ENCODE assay signal across 19 cellular contexts in genomic region chr5:150062523-150062922, GRCh38. TPM values are rescaled to one million over a fixed set of nuclear protein-coding genes. Genes with fewer than 3 reads are reported as not detected.
"Had no signal": no experiment of that assay in that cellular context is flagged by ENCODE, and none has a peak within 500 bp of the region (broad histone marks: within the 10 kb centered on the region; RNA-seq: fewer than 3 reads in every experiment).

No MANE protein-coding gene starts in this region.

- H3K9me3 Mint-ChIP-seq: naive thymus-derived CD8-positive, alpha-beta T cell; stimulated activated naive CD8-positive, alpha-beta T cell treated with anti-CD3 and anti-CD28 coated beads, Interleukin-15, Interleukin-2, amounts not matched to agents 100 ng/mL and 50 ng/mL, for 24 hours had no signal

- H3K27me3 ChIP-seq: ovary, tibial artery, upper lobe of right lung, vagina had no signal

- H3K4me3 ChIP-seq: mucosa of descending colon, ovary, tibial artery, upper lobe of right lung, vagina had no signal

- H3K4me1 ChIP-seq: vagina had no signal

- H3K27ac Mint-ChIP-seq: naive thymus-derived CD8-positive, alpha-beta T cell; stimulated activated naive CD8-positive, alpha-beta T cell treated with anti-CD3 and anti-CD28 coated beads, Interleukin-15, Interleukin-2, amounts not matched to agents 100 ng/mL and 50 ng/mL, for 24 hours had no signal

- H3K36me3 ChIP-seq: ovary, tibial artery, upper lobe of right lung, vagina had no signal

- H3K9me3 ChIP-seq: mucosa of descending colon, ovary, tibial artery, upper lobe of right lung, vagina had no signal

- DNase-seq: dermis blood vessel endothelial cell; foreskin melanocyte; hippocampal formation; kidney glomerular epithelial cell; mucosa of descending colon; naive thymus-derived CD8-positive, alpha-beta T cell; right cardiac atrium; small intestine; stimulated activated CD4-positive, alpha-beta T cell treated with anti-CD3 and anti-CD28 coated beads, Interleukin-2, amount 100 ng/mL, for 48 hours; upper lobe of right lung had no signal

- FAIRE-seq: colon, endothelial cell of umbilical vein, islet of Langerhans, small intestine had no signal

- H3K27me3 Mint-ChIP-seq: stimulated activated naive CD8-positive, alpha-beta T cell treated with anti-CD3 and anti-CD28 coated beads, Interleukin-15, Interleukin-2, amounts not matched to agents 100 ng/mL and 50 ng/mL, for 24 hours had no signal

- H3K36me3 Mint-ChIP-seq: naive thymus-derived CD8-positive, alpha-beta T cell had no signal

- H3K4me3 Mint-ChIP-seq: naive thymus-derived CD8-positive, alpha-beta T cell; stimulated activated naive CD8-positive, alpha-beta T cell treated with anti-CD3 and anti-CD28 coated beads, Interleukin-15, Interleukin-2, amounts not matched to agents 100 ng/mL and 50 ng/mL, for 24 hours had no signal

- H3K27ac ChIP-seq: ovary, tibial artery, upper lobe of right lung, vagina had no signal

- ATAC-seq: mucosa of descending colon; naive thymus-derived CD8-positive, alpha-beta T cell; right cardiac atrium; upper lobe of right lung had no signal

RNA-seq across cellular contexts. Expression of gene CSF1R, which starts 23.8 kb away (rescaled TPM):
- total RNA-seq: dermis blood vessel endothelial cell, endothelial cell of umbilical vein, lung microvascular endothelial cell had no signal
- polyA plus RNA-seq: endothelial cell of umbilical vein, neural cell had no signal
